25 cellular contexts compared by ENCODE assay signal in the genomic region with DNA sequence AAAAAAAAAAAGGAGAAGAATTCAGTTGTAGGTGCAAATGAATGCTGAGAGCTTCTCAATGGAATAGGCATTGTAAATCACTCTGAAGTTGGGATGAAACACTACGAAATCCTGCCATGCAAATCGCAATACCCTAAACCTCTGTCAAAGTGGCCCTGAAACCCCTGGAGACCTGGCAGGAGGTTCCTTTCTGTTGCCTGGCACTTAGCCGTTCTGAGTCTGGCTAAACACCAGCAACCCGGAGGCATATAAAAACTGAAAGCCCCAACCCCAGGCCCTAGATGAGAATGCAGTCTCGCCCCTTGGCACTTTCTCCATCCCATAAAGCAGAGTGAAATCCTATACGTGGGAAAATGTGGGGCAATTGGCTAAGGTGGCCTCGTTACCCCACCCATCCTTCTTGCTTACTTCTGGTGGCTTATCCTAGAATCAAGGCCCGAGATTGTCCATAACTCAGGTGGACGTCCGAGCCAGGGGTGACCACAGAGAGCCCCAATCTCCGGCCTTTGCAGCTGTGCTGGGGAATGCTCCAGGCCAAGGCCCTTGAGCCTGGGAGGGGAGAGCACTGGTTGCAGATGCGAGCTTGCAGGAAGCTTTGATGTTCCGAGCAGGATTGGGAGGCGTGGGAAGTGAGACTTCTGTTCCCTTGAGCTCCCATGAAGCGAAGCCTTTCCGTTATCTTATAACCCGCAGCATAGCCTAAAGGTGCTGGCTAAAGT.
DNase-seq lines count a peak whose midpoint lies in the region; ATAC-seq, FAIRE-seq and TF ChIP-seq lines count a peak whose summit lies in the region.
"Had no signal": no experiment of that assay in that cellular context is flagged by ENCODE, and none has a peak within 500 bp of the region (broad histone marks: within the 10 kb centered on the region; RNA-seq: fewer than 3 reads in every experiment).

No MANE protein-coding gene starts in this region.

- no peaks in the 10 kb centered on the region for H3K79me2 ChIP-seq in HepG2 (ENCODE audit: insufficient read depth, low read length)

- no peak overlapping the region for H2AFZ ChIP-seq in HepG2 (ENCODE audit: low read length)

- ATAC-seq in HepG2 (peak; percentile 17; the same call in 1 of the 3 replicates), right lobe of liver (no peak), GM18498 (IDR thresholded peaks at IDR 0.05; ENCODE audit: unreplicated experiment) (no peak)
- ATAC-seq in naive thymus-derived CD4-positive, alpha-beta T cell, result no peak
- ATAC-seq: activated CD4-positive, CD25-positive, alpha-beta regulatory T cell treated with anti-CD3 and anti-CD28 coated beads, Interleukin-2, amount 50 U/mL, for 24 hours; foreskin keratinocyte; GM12878; PC-3 had no signal

- no peak for FAIRE-seq in HepG2 (lab: Jason Lieb, UNC)
- FAIRE-seq: GM12878 had no signal

- no peaks in the 10 kb centered on the region for H3K27me3 Mint-ChIP-seq in naive thymus-derived CD4-positive, alpha-beta T cell

- no peaks in the 10 kb centered on the region for H3K9me3 ChIP-seq in HepG2 (ENCODE audit: low read length)
- no peaks in the 10 kb centered on the region for H3K9me3 ChIP-seq in right lobe of liver
- no peaks in the 10 kb centered on the region for H3K9me3 ChIP-seq in naive thymus-derived CD4-positive, alpha-beta T cell (ENCODE audit: control insufficient read depth in 2 of 3, low read length in 3 of 3)
- no peaks in the 10 kb centered on the region for H3K9me3 ChIP-seq in transverse colon
- H3K9me3 ChIP-seq: thoracic aorta had no signal

- TF ChIP-seq CTCF in HepG2 (CRISPR knock-in tag; IDR thresholded peaks at IDR 0.05), result no peak
- TF ChIP-seq CTCF in right lobe of liver (IDR thresholded peaks at IDR 0.05), result no peak
- no peak for TF ChIP-seq CTCF in transverse colon (IDR thresholded peaks at IDR 0.05)

- H3K27ac ChIP-seq in HepG2 (ENCODE audit: extremely low read length, insufficient read depth, low read length), result peak overlapping the region; percentile 68
- H3K27ac ChIP-seq in right lobe of liver, result no peak overlapping the region
- H3K27ac ChIP-seq in naive thymus-derived CD4-positive, alpha-beta T cell (ENCODE audit: low read depth, low read length), result no peak overlapping the region
- H3K27ac ChIP-seq in transverse colon, result no peak overlapping the region
- H3K27ac ChIP-seq: foreskin keratinocyte, thoracic aorta had no signal

- H3K4me1 ChIP-seq in HepG2 (ENCODE audit: insufficient read depth, low read length) (peaks cover 49% of the 10 kb centered on the region), right lobe of liver (peaks cover 0 to 12% (median 0%) of the 10 kb centered on the region in 4 donors), transverse colon (no peaks in the 10 kb centered on the region)
- peaks cover 13 to 23% of the 10 kb centered on the region in 2 donors for H3K4me1 ChIP-seq in naive thymus-derived CD4-positive, alpha-beta T cell (ENCODE audit: control insufficient read depth in 2 of 2, insufficient read depth in 2 of 2, low read length in 2 of 2)
- H3K4me1 ChIP-seq: foreskin keratinocyte had no signal

- H3K36me3 ChIP-seq in HepG2 (replicated peaks in 1 of 2; ENCODE audit: control insufficient read depth in 1 of 2, insufficient read depth in 2 of 2, low read length in 2 of 2) (no peaks in the 10 kb centered on the region), right lobe of liver (no peaks in the 10 kb centered on the region), transverse colon (no peaks in the 10 kb centered on the region)
- no peaks in the 10 kb centered on the region for H3K36me3 ChIP-seq in naive thymus-derived CD4-positive, alpha-beta T cell (ENCODE audit: control insufficient read depth in 2 of 3, insufficient read depth in 3 of 3, low read length in 3 of 3)
- H3K36me3 ChIP-seq: thoracic aorta had no signal

- peak overlapping the region in 5 of 9 donors; percentile 71 to 96 (median 89) for H3K27ac Mint-ChIP-seq in naive thymus-derived CD4-positive, alpha-beta T cell

- H3K9ac ChIP-seq in HepG2 (ENCODE audit: insufficient read depth, low read depth, low read length), result peak overlapping the region; percentile 10; the same call in 1 of the 2 replicates

- TF ChIP-seq POLR2A in HepG2 (IDR thresholded peaks at IDR 0.05; ENCODE audit: insufficient read depth in 1 of 2, low read depth in 2 of 2, low read length in 2 of 2), result no peak
- TF ChIP-seq POLR2A in right lobe of liver (IDR thresholded peaks at IDR 0.05), result no peak
- TF ChIP-seq POLR2A in transverse colon (IDR thresholded peaks at IDR 0.05), result no peak

- no peaks in the 10 kb centered on the region for H3K27me3 ChIP-seq in HepG2 (ENCODE audit: control insufficient read depth in 1 of 2, insufficient read depth in 2 of 2, low read length in 2 of 2)
- no peaks in the 10 kb centered on the region for H3K27me3 ChIP-seq in right lobe of liver
- no peaks in the 10 kb centered on the region for H3K27me3 ChIP-seq in naive thymus-derived CD4-positive, alpha-beta T cell (ENCODE audit: control insufficient read depth in 2 of 2, insufficient read depth in 2 of 2, low read length in 2 of 2)
- no peaks in the 10 kb centered on the region for H3K27me3 ChIP-seq in transverse colon
- H3K27me3 ChIP-seq: foreskin keratinocyte had no signal

- in situ Hi-C loops in HepG2 (cut with HindIII; ENCODE audit: extremely low pct_ligation_motif_present, low pct_unique_long_range_greater_than_20kb), result no loop called here
- in situ Hi-C loops in transverse colon (cut with MboI; ENCODE audit: low pct_ligation_motif_present in 1 of 4, low pct_unique_long_range_greater_than_20kb in 1 of 4, low sequenced_read_pairs in 3 of 4), result loop anchor here in 1 of 4 donors (25.0 kb wide), 1 partner anchor 138 kb away; no protein-coding TSS in a partner anchor

- H3K4me3 Mint-ChIP-seq in naive thymus-derived CD4-positive, alpha-beta T cell, result peak overlapping the region in 2 of 10 donors; percentile 21 to 67
- H3K4me3 Mint-ChIP-seq: central memory CD8-positive, alpha-beta T cell had no signal

- intact Hi-C loops in HepG2 (cut with micrococcal nuclease; ENCODE audit: unreplicated experiment) (no loop called here), right lobe of liver (cut with DNase I) (no loop called here), transverse colon (cut with DNase I; ENCODE audit: low total_unique reads) (no loop called here)
- intact Hi-C loops in naive thymus-derived CD4-positive, alpha-beta T cell (cut with micrococcal nuclease), result no loop called here

- CTCF ChIA-PET in HepG2 (lab: Yijun Ruan, JAX; ENCODE audit: low intra/inter-chr PET ratio, low total read pairs), result no interaction called here
- CTCF ChIA-PET in naive thymus-derived CD4-positive, alpha-beta T cell (lab: Charles Lee), result no interaction called here

- POLR2A ChIA-PET in HepG2 (lab: Yijun Ruan, JAX), result interaction anchor here (1.4 to 6.9 kb wide), 2 partner anchors 11 to 25 kb away, joined by 3 to 87 read pairs; no protein-coding TSS in a partner anchor
- POLR2A ChIA-PET in naive thymus-derived CD4-positive, alpha-beta T cell (lab: Charles Lee), result interaction anchor here (1.5 kb wide), 1 partner anchor 13 kb away, joined by 4 read pairs; no protein-coding TSS in a partner anchor

- H3K36me3 Mint-ChIP-seq in naive thymus-derived CD4-positive, alpha-beta T cell, result peaks cover 0 to 1% (median 0%) of the 10 kb centered on the region in 5 donors

- peaks cover 15 to 47% (median 41%) of the 10 kb centered on the region in 7 donors for H3K4me1 Mint-ChIP-seq in naive thymus-derived CD4-positive, alpha-beta T cell

- no peak for TF ChIP-seq RAD21 in HepG2 (CRISPR knock-in tag; IDR thresholded peaks at IDR 0.05)

- DNase-seq in HepG2 (ENCODE audit: low spot score) (no peak), right lobe of liver (no peak), iPS DF 19.7 (ENCODE audit: low read depth, low spot score) (peak; percentile 90), NCI-H2029 treated with DMSO at 0.1 percent for 48 hours (lab: John Stamatoyannopoulos, UW) (no peak), cerebellar cortex (ENCODE audit: low spot score) (no peak), transverse colon (no peak)
- DNase-seq in naive thymus-derived CD4-positive, alpha-beta T cell, result no peak
- DNase-seq: 8988T; activated naive CD4-positive, alpha-beta T cell treated with anti-CD3 and anti-CD28 coated beads, Interleukin-2, amount 50 U/mL, for 16 hours; activated T-cell treated with anti-CD3 and anti-CD28 coated beads, Interleukin-2, amount 50 U/mL, for 48 hours; anterior cingulate cortex; erythroblast; foreskin keratinocyte; midbrain; NCI-H1092 treated with DMSO at 0.1 percent for 48 hours; NCI-H446; PC-3; Right ventricle myocardium superior; stimulated activated CD4-positive, alpha-beta T cell treated with anti-CD3 and anti-CD28 coated beads, Interleukin-4, amount 100 ng/mL, for 1 hour; stimulated activated naive CD4-positive, alpha-beta T cell had no signal

- no peak overlapping the region for H3K4me2 ChIP-seq in HepG2 (ENCODE audit: low read depth, low read length)

- 92% methylated on average over 12 of the region's 17 CpGs for WGBS in HepG2 (ENCODE audit: low lambda C conversion rate)
- WGBS in right lobe of liver (ENCODE audit: insufficient coverage, low coverage, low lambda C conversion rate, missing lambda C conversion rate), result 90% methylated on average over 10 of the region's 17 CpGs
- 89% methylated on average over 17 of the region's 17 CpGs; no CpG with 5 or more reads in 1 of the 2 donors for WGBS in transverse colon (ENCODE audit: low coverage in 1 of 2), 2 donors

- BruUV-seq in HepG2 (replicated peaks; lab: Mats Ljungman, UMichigan), result no TSS peak

- no peak overlapping the region for H3K4me3 ChIP-seq in HepG2 (replicated peaks in 1 of 3; ENCODE audit: insufficient read depth in 1 of 3, low read depth in 2 of 3, low read length in 3 of 3)
- H3K4me3 ChIP-seq in right lobe of liver, result no peak overlapping the region
- H3K4me3 ChIP-seq in naive thymus-derived CD4-positive, alpha-beta T cell (ENCODE audit: low read length), result no peak overlapping the region
- no peak overlapping the region for H3K4me3 ChIP-seq in transverse colon
- H3K4me3 ChIP-seq: GM12878, thoracic aorta had no signal

- no peaks in the 10 kb centered on the region for H4K20me1 ChIP-seq in HepG2 (ENCODE audit: insufficient read depth, low read length)

- H3K9me3 Mint-ChIP-seq in naive thymus-derived CD4-positive, alpha-beta T cell, result no peaks in the 10 kb centered on the region
- H3K9me3 Mint-ChIP-seq: central memory CD8-positive, alpha-beta T cell had no signal

- TF ChIP-seq EP300 in HepG2 (IDR thresholded peaks at IDR 0.05; ENCODE audit: low read depth in 2 of 2, low read length in 2 of 2), result no peak
- no peak for TF ChIP-seq EP300 in HepG2 (CRISPR knock-in tag; IDR thresholded peaks at IDR 0.05; ENCODE audit: borderline replicate concordance)
- no peak for TF ChIP-seq EP300 in transverse colon (IDR thresholded peaks at IDR 0.05; ENCODE audit: low read depth)

TF ChIP-seq in HepG2, 621 proteins besides CTCF, POLR2A, EP300 and RAD21:
- TF ChIP-seq ZNF501 (CRISPR knock-in tag; IDR thresholded peaks at IDR 0.05), result 0 out of 2 replicates have a peak, but pooled peaks have one; percentile 3
- no peak for TF ChIP-seq ZNF235 (CRISPR knock-in tag; IDR thresholded peaks at IDR 0.05; ENCODE audit: borderline replicate concordance)
